In the genomic region with DNA sequence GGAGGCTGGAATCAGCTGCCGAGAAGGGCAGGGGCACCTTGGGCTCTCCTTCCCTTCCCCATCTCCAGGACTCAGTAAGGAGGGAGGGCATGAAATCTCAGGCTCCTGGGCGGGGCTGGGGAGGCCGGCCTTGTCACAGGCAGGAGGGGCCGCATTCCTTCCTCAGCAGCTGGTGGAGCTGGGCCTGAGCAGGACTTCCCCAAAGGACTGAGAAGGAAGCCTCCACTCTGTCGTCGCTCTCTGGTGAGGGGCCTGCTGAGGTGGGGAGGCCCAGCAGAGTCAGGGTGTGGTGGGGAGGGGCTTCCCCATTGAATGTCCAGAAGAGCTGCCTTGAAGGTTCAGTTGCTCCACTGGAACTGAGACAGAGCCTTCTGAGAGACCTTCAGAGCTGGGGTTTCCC, we compare ENCODE assay signal across 14 cellular contexts. TPM values are rescaled to one million over a fixed set of nuclear protein-coding genes. Genes with fewer than 3 reads are reported as not detected.
DNase-seq lines count a peak whose midpoint lies in the region; ATAC-seq and TF ChIP-seq lines count a peak whose summit lies in the region.
"Had no signal": no experiment of that assay in that cellular context is flagged by ENCODE, and none has a peak within 500 bp of the region (broad histone marks: within the 10 kb centered on the region; RNA-seq: fewer than 3 reads in every experiment).

No MANE protein-coding gene starts in this region.

- WGBS in lung, 2 donors = 8 to 9% methylated on average over 6 of the region's 6 CpGs
- 24 to 30% methylated on average over 6 of the region's 6 CpGs for WGBS in aorta, 2 donors

- intact Hi-C loops in aorta (cut with DNase I) = no loop called here

- peak; percentile 27 for DNase-seq in SKM-1 (lab: John Stamatoyannopoulos, UW; ENCODE audit: unreplicated experiment)
- DNase-seq in SKM-1 treated with dmso at 0.1 percent for 144 hours (lab: John Stamatoyannopoulos, UW; ENCODE audit: unreplicated experiment) = no peak
- DNase-seq in ecto neural progenitor cell (ENCODE audit: low spot score) = peak; percentile 78
- DNase-seq in lung (ENCODE audit: low spot score) = peak; percentile 52
- DNase-seq in aorta = peak in 1 of 2 donors; percentile 83
- no peak for DNase-seq in HPDE6-E6E7 (ENCODE audit: extremely low spot score)
- no peak for DNase-seq in activated CD4-positive, alpha-beta T cell treated with anti-CD3 and anti-CD28 coated beads, Interleukin-2, amount 50 U/mL, for 48 hours
- no peak for DNase-seq in NCI-H2107 treated with DMSO at 0.1 percent for 48 hours (lab: John Stamatoyannopoulos, UW; ENCODE audit: unreplicated experiment)
- DNase-seq: activated CD4-positive, alpha-beta T cell treated with anti-CD3 and anti-CD28 coated beads, Interleukin-2, amount 50 U/mL, for 1 hour; esophagus squamous epithelium; NCI-H187 had no signal

- no peaks in the 10 kb centered on the region for H3K27me3 ChIP-seq in lung (ENCODE audit: control insufficient read depth, insufficient read depth)
- H3K27me3 ChIP-seq in aorta (ENCODE audit: control insufficient read depth in 1 of 2, insufficient read depth in 2 of 2, low read length in 1 of 2) = no peaks in the 10 kb centered on the region
- H3K27me3 ChIP-seq: suprapubic skin had no signal

- H3K27ac ChIP-seq in lung (ENCODE audit: low read depth in 1 of 2, low read length in 1 of 2) (peak overlapping the region in 1 of 2 donors; percentile 49), aorta (ENCODE audit: low read depth in 1 of 2, low read length in 2 of 2) (no peak overlapping the region)
- H3K27ac ChIP-seq: A549, suprapubic skin had no signal

- H3K9me3 ChIP-seq in lung (ENCODE audit: control insufficient read depth in 2 of 2, insufficient read depth in 1 of 2, low read length in 1 of 2) (no peaks in the 10 kb centered on the region), aorta (ENCODE audit: control insufficient read depth, low read length) (no peaks in the 10 kb centered on the region)
- H3K9me3 ChIP-seq: A549, esophagus squamous epithelium, suprapubic skin had no signal

- peak; percentile 48 for ATAC-seq in lung (ENCODE audit: insufficient read depth, low FRiP score)
- peak; percentile 40 for ATAC-seq in aorta (ENCODE audit: low FRiP score)
- ATAC-seq: A549 had no signal

- no peak overlapping the region for H3K4me3 ChIP-seq in lung
- no peak overlapping the region for H3K4me3 ChIP-seq in aorta (ENCODE audit: low read length in 2 of 2)
- H3K4me3 ChIP-seq: A549, esophagus squamous epithelium, suprapubic skin had no signal

- H3K36me3 ChIP-seq in lung (ENCODE audit: control insufficient read depth in 2 of 2, insufficient read depth in 2 of 2, low read length in 2 of 2) = no peaks in the 10 kb centered on the region
- H3K36me3 ChIP-seq in aorta (ENCODE audit: control insufficient read depth in 1 of 2, insufficient read depth in 2 of 2, low read length in 1 of 2) = no peaks in the 10 kb centered on the region
- H3K36me3 ChIP-seq: esophagus squamous epithelium, suprapubic skin had no signal

- no peak for TF ChIP-seq CTCF in lung (IDR thresholded peaks at IDR 0.05; ENCODE audit: control extremely low read depth, extremely low read depth)

- H3K4me1 ChIP-seq in lung (ENCODE audit: control insufficient read depth in 2 of 2, insufficient read depth in 2 of 2, low read length in 2 of 2) = no peaks in the 10 kb centered on the region
- no peaks in the 10 kb centered on the region for H3K4me1 ChIP-seq in aorta (ENCODE audit: control insufficient read depth in 1 of 2, insufficient read depth in 2 of 2, low read length in 2 of 2)
- H3K4me1 ChIP-seq: A549, suprapubic skin had no signal

RNA-seq across cellular contexts. Expression of a gene that starts 10.9 kb away (rescaled TPM):
- not detected for total RNA-seq in lung
- not detected for polyA plus RNA-seq in lung
- not detected for total RNA-seq in aorta
- not detected for polyA plus RNA-seq in aorta
- total RNA-seq: esophagus squamous epithelium, suprapubic skin had no signal
- polyA plus RNA-seq: A549, adipose tissue had no signal

RNA-seq across cellular contexts. Expression of a gene that starts 57.1 kb away (rescaled TPM):
- total RNA-seq in lung (not detected), aorta (under 1 TPM; 0.26 to 0.27 TPM)
- polyA plus RNA-seq in lung (under 1 TPM; 0.05 to 0.22 TPM), aorta (under 1 TPM in 1 of 2 donors, not detected in 1; 0.25 TPM)
- polyA plus RNA-seq: A549 had no signal

Comparison
In these comparisons a context has a peak if more than half of its experiments do, and no peak if none do; other contexts are left out.
1. DNase-seq: peak in SKM-1 (single experiment), ecto neural progenitor cell (single experiment) and lung (single experiment); none in SKM-1 treated with dmso at 0.1 percent for 144 hours (single experiment), HPDE6-E6E7 (single experiment), activated CD4-positive, alpha-beta T cell treated with anti-CD3 and anti-CD28 coated beads, Interleukin-2, amount 50 U/mL, for 48 hours (0 of 2) and NCI-H2107 treated with DMSO at 0.1 percent for 48 hours (single experiment).